In genomic region chr2:241177526-241177925, GRCh38 we compare ENCODE assay signal across 28 cellular contexts.
"Had no signal": no experiment of that assay in that cellular context is flagged by ENCODE, and none has a peak within 500 bp of the region (broad histone marks: within the 10 kb centered on the region; RNA-seq: fewer than 3 reads in every experiment).

No MANE protein-coding gene starts in this region.

- H3K4me3 Mint-ChIP-seq: activated CD4-positive, alpha-beta memory T cell treated with anti-CD3 and anti-CD28 coated beads for 36 hours; activated CD8-positive, alpha-beta memory T cell treated with anti-CD3 and anti-CD28 coated beads, Interleukin-2, amount 10 ng/mL, durations not matched to agents 7 days and 5 days; activated CD8-positive, alpha-beta T cell treated with anti-CD3 and anti-CD28 coated beads, Interleukin-2, amount 10 ng/mL, durations not matched to agents 7 days and 5 days; activated naive CD4-positive, alpha-beta T cell treated with anti-CD3 and anti-CD28 coated beads for 36 hours; activated naive CD4-positive, alpha-beta T cell treated with anti-CD3 and anti-CD28 coated beads, Interleukin-2, amount 50 U/mL, for 24 hours; activated naive CD8-positive, alpha-beta T cell treated with anti-CD3 and anti-CD28 coated beads for 36 hours; activated naive CD8-positive, alpha-beta T cell treated with anti-CD3 and anti-CD28 coated beads, Interleukin-2, amount 50 U/mL, for 24 hours; activated T-helper 1 cell treated with anti-CD3 and anti-CD28 coated beads, Interleukin-12 subunit alpha, Interleukin-12 subunit beta, Interleukin-2, Interleukin-4 antibody, amounts not matched to agents 30 ng/mL and 10 ng/mL and 1 ng/mL, durations not matched to agents 14 hours and 24 hours and 36 hours; T-cell; T-helper 1 cell treated with Interleukin-12 subunit alpha and Interleukin-12 subunit beta and Interleukin-4 antibody, amounts not matched to agents 30 μg/mL and 1 μg/mL, for 36 hours; WTC11 had no signal

- H3K27ac Mint-ChIP-seq: activated CD4-positive, alpha-beta memory T cell treated with anti-CD3 and anti-CD28 coated beads for 36 hours; activated CD8-positive, alpha-beta memory T cell treated with anti-CD3 and anti-CD28 coated beads, Interleukin-2, amount 10 ng/mL, durations not matched to agents 7 days and 5 days; activated CD8-positive, alpha-beta T cell treated with anti-CD3 and anti-CD28 coated beads, Interleukin-2, amount 10 ng/mL, durations not matched to agents 7 days and 5 days; activated naive CD4-positive, alpha-beta T cell treated with anti-CD3 and anti-CD28 coated beads for 36 hours; activated naive CD4-positive, alpha-beta T cell treated with anti-CD3 and anti-CD28 coated beads, Interleukin-2, amount 50 U/mL, for 24 hours; activated naive CD8-positive, alpha-beta T cell treated with anti-CD3 and anti-CD28 coated beads for 36 hours; activated naive CD8-positive, alpha-beta T cell treated with anti-CD3 and anti-CD28 coated beads, Interleukin-2, amount 50 U/mL, for 24 hours; activated T-helper 1 cell treated with anti-CD3 and anti-CD28 coated beads, Interleukin-12 subunit alpha, Interleukin-12 subunit beta, Interleukin-2, Interleukin-4 antibody, amounts not matched to agents 30 ng/mL and 10 ng/mL and 1 ng/mL, durations not matched to agents 14 hours and 24 hours and 36 hours; activated T-helper 2 cell treated with anti-CD3 and anti-CD28 coated beads, Interferon-gamma antibody, Interleukin-2, Interleukin-4, amounts not matched to agents 10 μg/mL and 5 μg/mL and 100 μg/mL, durations not matched to agents 14 hours and 24 hours and 36 hours; T-cell; T-helper 1 cell treated with Interleukin-12 subunit alpha and Interleukin-12 subunit beta and Interleukin-4 antibody, amounts not matched to agents 30 μg/mL and 1 μg/mL, for 36 hours; WTC11 had no signal

- H3K27ac ChIP-seq: adrenal gland, body of pancreas, colonic mucosa, epithelial cell of prostate had no signal

- H3K4me3 ChIP-seq: adrenal gland, body of pancreas, colonic mucosa had no signal

- H3K4me1 Mint-ChIP-seq: activated naive CD4-positive, alpha-beta T cell treated with anti-CD3 and anti-CD28 coated beads, Interleukin-2, amount 50 U/mL, for 24 hours; T-cell had no signal

- H3K9me3 ChIP-seq: adrenal gland, body of pancreas, colonic mucosa had no signal

- H3K27me3 Mint-ChIP-seq: activated CD4-positive, alpha-beta memory T cell treated with anti-CD3 and anti-CD28 coated beads for 36 hours; activated CD8-positive, alpha-beta memory T cell treated with anti-CD3 and anti-CD28 coated beads, Interleukin-2, amount 10 ng/mL, durations not matched to agents 7 days and 5 days; activated naive CD4-positive, alpha-beta T cell treated with anti-CD3 and anti-CD28 coated beads, Interleukin-2, amount 50 U/mL, for 24 hours; activated naive CD8-positive, alpha-beta T cell treated with anti-CD3 and anti-CD28 coated beads for 36 hours; activated naive CD8-positive, alpha-beta T cell treated with anti-CD3 and anti-CD28 coated beads, Interleukin-2, amount 50 U/mL, for 24 hours; T-cell had no signal

- H3K36me3 ChIP-seq: colonic mucosa had no signal

- H3K27me3 ChIP-seq: adrenal gland, body of pancreas, colonic mucosa had no signal

- H3K4me1 ChIP-seq: adrenal gland, body of pancreas, colonic mucosa had no signal

- ATAC-seq: activated CD8-positive, alpha-beta memory T cell treated with anti-CD3 and anti-CD28 coated beads, Interleukin-2, amount 10 ng/mL, durations not matched to agents 7 days and 5 days; activated CD8-positive, alpha-beta T cell treated with anti-CD3 and anti-CD28 coated beads, Interleukin-2, amount 10 ng/mL, durations not matched to agents 7 days and 5 days; activated naive CD8-positive, alpha-beta T cell treated with anti-CD3 and anti-CD28 coated beads, Interleukin-2, amount 50 U/mL, for 24 hours; body of pancreas; T-cell; WTC11 had no signal

- DNase-seq: activated CD4-positive, alpha-beta memory T cell treated with anti-CD3 and anti-CD28 coated beads for 36 hours; activated CD4-positive, alpha-beta T cell treated with anti-CD3 and anti-CD28 coated beads for 1 hour; activated CD4-positive, alpha-beta T cell treated with anti-CD3 and anti-CD28 coated beads for 4 hours; activated CD8-positive, alpha-beta memory T cell treated with anti-CD3 and anti-CD28 coated beads, Interleukin-2, amount 10 ng/mL, durations not matched to agents 7 days and 5 days; activated CD8-positive, alpha-beta memory T cell treated with anti-CD3 and anti-CD28 coated beads, Interleukin-2, amount 50 U/mL, for 4 hours; activated CD8-positive, alpha-beta T cell treated with anti-CD3 and anti-CD28 coated beads, Interleukin-2, amount 10 ng/mL, durations not matched to agents 7 days and 5 days; activated effector memory CD4-positive, alpha-beta T cell treated with anti-CD3 and anti-CD28 coated beads, Interleukin-2, amount 50 U/mL, for 16 hours; activated naive CD4-positive, alpha-beta T cell treated with anti-CD3 and anti-CD28 coated beads for 36 hours; activated naive CD8-positive, alpha-beta T cell treated with anti-CD3 and anti-CD28 coated beads for 36 hours; activated naive CD8-positive, alpha-beta T cell treated with anti-CD3 and anti-CD28 coated beads, Interleukin-2, amount 50 U/mL, for 24 hours; activated T-cell treated with anti-CD3 and anti-CD28 coated beads, Interleukin-2, amount 50 U/mL, for 1 hour; activated T-cell treated with anti-CD3 and anti-CD28 coated beads, Interleukin-2, amount 50 U/mL, for 48 hours; adrenal gland; amygdala; body of pancreas; caudate nucleus; colonic mucosa; effector CD8-positive, alpha-beta T cell; foreskin fibroblast; head of caudate nucleus; SW 1271; T-cell had no signal

- H3K9me3 Mint-ChIP-seq: activated CD4-positive, alpha-beta memory T cell treated with anti-CD3 and anti-CD28 coated beads for 36 hours; activated naive CD4-positive, alpha-beta T cell treated with anti-CD3 and anti-CD28 coated beads for 36 hours; activated naive CD4-positive, alpha-beta T cell treated with anti-CD3 and anti-CD28 coated beads, Interleukin-2, amount 50 U/mL, for 24 hours; activated naive CD8-positive, alpha-beta T cell treated with anti-CD3 and anti-CD28 coated beads for 36 hours; activated naive CD8-positive, alpha-beta T cell treated with anti-CD3 and anti-CD28 coated beads, Interleukin-2, amount 50 U/mL, for 24 hours; activated T-helper 1 cell treated with anti-CD3 and anti-CD28 coated beads, Interleukin-12 subunit alpha, Interleukin-12 subunit beta, Interleukin-2, Interleukin-4 antibody, amounts not matched to agents 30 ng/mL and 10 ng/mL and 1 ng/mL, durations not matched to agents 14 hours and 24 hours and 36 hours; activated T-helper 2 cell treated with anti-CD3 and anti-CD28 coated beads, Interferon-gamma antibody, Interleukin-2, Interleukin-4, amounts not matched to agents 10 μg/mL and 5 μg/mL and 100 μg/mL, durations not matched to agents 14 hours and 24 hours and 36 hours; T-cell; T-helper 1 cell treated with Interleukin-12 subunit alpha and Interleukin-12 subunit beta and Interleukin-4 antibody, amounts not matched to agents 30 μg/mL and 1 μg/mL, for 36 hours; WTC11 had no signal
